Comparison of ENCODE assay signal across 12 cellular contexts in the genomic region with DNA sequence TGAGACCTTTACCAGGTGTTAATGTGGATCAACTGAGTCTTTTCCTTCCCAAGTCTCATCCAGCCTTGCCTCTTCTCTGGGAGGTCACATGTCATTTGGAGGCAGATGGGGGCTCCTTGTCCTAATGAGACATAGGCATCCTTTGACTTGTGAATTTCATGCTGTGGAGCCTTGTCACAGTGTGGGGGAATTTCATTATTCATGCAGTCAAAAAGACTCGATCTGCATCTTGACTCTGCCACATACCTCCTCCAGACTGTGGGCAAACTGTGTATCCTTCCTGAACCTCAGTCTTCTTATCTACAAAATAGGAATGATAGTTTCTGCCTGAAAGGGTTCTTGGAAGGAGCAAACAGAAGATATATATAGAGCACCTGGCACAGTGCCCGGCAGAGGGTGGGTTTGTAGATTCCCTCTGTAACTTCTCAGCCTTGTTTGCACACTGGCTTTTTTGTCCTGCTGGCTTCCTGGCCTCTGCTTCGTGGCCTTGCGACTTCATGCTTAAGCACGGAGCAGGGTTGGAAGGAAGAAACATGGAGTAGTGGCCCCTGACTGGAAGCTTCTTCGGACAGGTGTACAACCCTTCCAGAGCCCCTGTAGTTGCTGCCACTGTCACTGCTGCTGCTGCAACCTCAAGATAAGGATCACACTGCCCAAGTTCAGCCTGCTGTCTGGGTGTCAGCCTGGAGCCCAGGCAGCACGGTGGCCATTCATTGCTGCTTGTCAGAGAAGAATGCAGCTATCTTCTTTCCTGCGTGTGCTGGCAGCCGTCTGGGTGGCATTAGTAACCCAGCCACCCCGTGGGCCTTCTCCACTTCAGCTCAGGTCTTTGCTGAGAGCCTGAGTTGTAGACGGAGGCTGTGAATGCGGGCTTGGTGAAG.
DNase-seq lines count a peak whose midpoint lies in the region; ATAC-seq and TF ChIP-seq lines count a peak whose summit lies in the region.
"Had no signal": no experiment of that assay in that cellular context is flagged by ENCODE, and none has a peak within 500 bp of the region (broad histone marks: within the 10 kb centered on the region; RNA-seq: fewer than 3 reads in every experiment).

No MANE protein-coding gene starts in this region.

- peaks cover 24 to 57% (median 49%) of the 10 kb centered on the region in 3 donors for H3K36me3 Mint-ChIP-seq in immature natural killer cell

- no peak overlapping the region for H3K4me3 ChIP-seq in BE2C (ENCODE audit: low read depth, low read length)
- H3K4me3 ChIP-seq: SK-N-MC had no signal

- no peaks in the 10 kb centered on the region for H3K9me3 ChIP-seq in BE2C

- no peaks in the 10 kb centered on the region for H3K27me3 ChIP-seq in BE2C

- peak overlapping the region; percentile 47 to 67 (median 57) for H3K4me3 Mint-ChIP-seq in immature natural killer cell

- no peaks in the 10 kb centered on the region; the same call in 1 of the 2 replicates for H3K4me1 ChIP-seq in BE2C

- DNase-seq in BE2C (peak; percentile 39), HT1080 (ENCODE audit: low read depth) (peak; percentile 51), astrocyte of the hippocampus (ENCODE audit: low read depth, low spot score) (peak; percentile 74), immature natural killer cell (peak in 1 of 3 donors; percentile 25), C1 segment of cervical spinal cord (lab: John Stamatoyannopoulos, UW) (no peak), NCI-H187 treated with DMSO at 0.1 percent for 48 hours (lab: John Stamatoyannopoulos, UW) (no peak)
- DNase-seq in activated CD8-positive, alpha-beta memory T cell treated with anti-CD3 and anti-CD28 coated beads, Interleukin-2, amount 50 U/mL, for 48 hours: no peak
- DNase-seq: activated CD8-positive, alpha-beta memory T cell treated with anti-CD3 and anti-CD28 coated beads for 24 hours; NCI-H446 treated with DMSO at 0.1 percent for 48 hours; retina had no signal

- ATAC-seq in GM19324 (IDR thresholded peaks at IDR 0.05; ENCODE audit: low FRiP score, unreplicated experiment): no peak

- H3K36me3 ChIP-seq in BE2C: no peaks in the 10 kb centered on the region

- H3K9me3 Mint-ChIP-seq in immature natural killer cell: peaks cover 0 to 3% (median 0%) of the 10 kb centered on the region in 6 donors

- H3K27me3 Mint-ChIP-seq in immature natural killer cell (ENCODE audit: low read depth in 3 of 3): peaks cover 15 to 25% (median 18%) of the 10 kb centered on the region in 3 donors

- no peak for TF ChIP-seq CTCF in BE2C (IDR thresholded peaks at IDR 0.05; ENCODE audit: low read depth, low read length)

- peak overlapping the region; percentile 87 to 99 (median 94) for H3K27ac Mint-ChIP-seq in immature natural killer cell

- H3K4me1 Mint-ChIP-seq in immature natural killer cell: peaks cover 55 to 62% of the 10 kb centered on the region in 2 donors

Comparison
In these comparisons a context has a peak if more than half of its experiments do, and no peak if none do; other contexts are left out.
1. DNase-seq: peak in BE2C (single experiment), HT1080 (single experiment) and astrocyte of the hippocampus (single experiment); none in activated CD8-positive, alpha-beta memory T cell treated with anti-CD3 and anti-CD28 coated beads, Interleukin-2, amount 50 U/mL, for 48 hours (single experiment), C1 segment of cervical spinal cord (0 of 14) and NCI-H187 treated with DMSO at 0.1 percent for 48 hours (single experiment).